Comparison of ENCODE assay signal across 2 cellular contexts in the genomic region with DNA sequence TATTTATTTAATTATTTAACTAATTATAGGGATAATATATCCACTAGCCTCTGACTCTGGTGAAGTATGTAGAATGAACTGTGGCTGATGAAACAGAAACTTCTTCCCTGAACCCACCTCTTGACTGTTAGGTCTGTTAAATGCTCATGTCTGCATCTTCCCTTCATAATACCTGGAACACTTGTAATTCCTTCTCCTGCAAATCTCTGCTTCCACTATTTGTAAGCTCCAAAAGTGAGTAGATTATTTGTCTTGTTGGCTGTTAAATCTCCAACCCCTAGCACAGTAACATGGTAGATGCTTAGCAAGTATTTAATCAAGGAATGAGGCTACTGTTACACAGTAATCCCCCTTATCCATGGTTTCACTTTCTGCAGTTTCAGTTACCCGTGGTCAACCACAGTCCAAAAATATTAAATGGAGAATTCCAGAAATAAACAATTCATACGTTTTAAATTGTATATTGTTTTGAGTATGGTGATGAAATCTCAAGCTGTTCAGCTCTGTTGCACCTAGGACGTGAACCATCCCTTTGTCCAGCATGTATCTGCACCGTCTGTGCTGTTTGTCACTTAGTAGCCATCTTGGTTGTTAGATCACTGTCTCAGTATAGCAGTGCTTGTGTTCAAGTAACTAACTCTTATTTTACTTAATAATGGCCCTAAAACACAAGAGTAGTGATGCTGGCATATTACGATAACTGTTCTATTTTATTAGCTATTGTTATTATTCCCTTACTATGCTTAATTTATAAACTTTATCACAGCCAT.
TF ChIP-seq lines count a peak whose summit lies in the region.

No MANE protein-coding gene starts in this region.

TF ChIP-seq in SK-N-SH, 30 proteins besides CTCF, POLR2A, EP300 and RAD21 (continued from another document):
- TF ChIP-seq, protein P1, sequence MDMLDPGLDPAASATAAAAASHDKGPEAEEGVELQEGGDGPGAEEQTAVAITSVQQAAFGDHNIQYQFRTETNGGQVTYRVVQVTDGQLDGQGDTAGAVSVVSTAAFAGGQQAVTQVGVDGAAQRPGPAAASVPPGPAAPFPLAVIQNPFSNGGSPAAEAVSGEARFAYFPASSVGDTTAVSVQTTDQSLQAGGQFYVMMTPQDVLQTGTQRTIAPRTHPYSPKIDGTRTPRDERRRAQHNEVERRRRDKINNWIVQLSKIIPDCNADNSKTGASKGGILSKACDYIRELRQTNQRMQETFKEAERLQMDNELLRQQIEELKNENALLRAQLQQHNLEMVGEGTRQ (IDR thresholded peaks at IDR 0.05; ENCODE audit: borderline replicate concordance, low read depth, low read length), result no peak
- TF ChIP-seq RFX5 (IDR thresholded peaks at IDR 0.05; ENCODE audit: low read length) (no peak), PBX3 (IDR thresholded peaks at IDR 0.05) (no peak), JUND (IDR thresholded peaks at IDR 0.05) (no peak), TEAD4 (IDR thresholded peaks at IDR 0.05; ENCODE audit: borderline replicate concordance, insufficient read depth) (no peak)
- TF ChIP-seq, protein P2, sequence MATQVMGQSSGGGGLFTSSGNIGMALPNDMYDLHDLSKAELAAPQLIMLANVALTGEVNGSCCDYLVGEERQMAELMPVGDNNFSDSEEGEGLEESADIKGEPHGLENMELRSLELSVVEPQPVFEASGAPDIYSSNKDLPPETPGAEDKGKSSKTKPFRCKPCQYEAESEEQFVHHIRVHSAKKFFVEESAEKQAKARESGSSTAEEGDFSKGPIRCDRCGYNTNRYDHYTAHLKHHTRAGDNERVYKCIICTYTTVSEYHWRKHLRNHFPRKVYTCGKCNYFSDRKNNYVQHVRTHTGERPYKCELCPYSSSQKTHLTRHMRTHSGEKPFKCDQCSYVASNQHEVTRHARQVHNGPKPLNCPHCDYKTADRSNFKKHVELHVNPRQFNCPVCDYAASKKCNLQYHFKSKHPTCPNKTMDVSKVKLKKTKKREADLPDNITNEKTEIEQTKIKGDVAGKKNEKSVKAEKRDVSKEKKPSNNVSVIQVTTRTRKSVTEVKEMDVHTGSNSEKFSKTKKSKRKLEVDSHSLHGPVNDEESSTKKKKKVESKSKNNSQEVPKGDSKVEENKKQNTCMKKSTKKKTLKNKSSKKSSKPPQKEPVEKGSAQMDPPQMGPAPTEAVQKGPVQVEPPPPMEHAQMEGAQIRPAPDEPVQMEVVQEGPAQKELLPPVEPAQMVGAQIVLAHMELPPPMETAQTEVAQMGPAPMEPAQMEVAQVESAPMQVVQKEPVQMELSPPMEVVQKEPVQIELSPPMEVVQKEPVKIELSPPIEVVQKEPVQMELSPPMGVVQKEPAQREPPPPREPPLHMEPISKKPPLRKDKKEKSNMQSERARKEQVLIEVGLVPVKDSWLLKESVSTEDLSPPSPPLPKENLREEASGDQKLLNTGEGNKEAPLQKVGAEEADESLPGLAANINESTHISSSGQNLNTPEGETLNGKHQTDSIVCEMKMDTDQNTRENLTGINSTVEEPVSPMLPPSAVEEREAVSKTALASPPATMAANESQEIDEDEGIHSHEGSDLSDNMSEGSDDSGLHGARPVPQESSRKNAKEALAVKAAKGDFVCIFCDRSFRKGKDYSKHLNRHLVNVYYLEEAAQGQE (IDR thresholded peaks at IDR 0.05; ENCODE audit: low read depth, low read length), result no peak

TF ChIP-seq in SK-N-SH treated with all-trans-retinoic acid at 6 μM for 48 hours, 23 proteins besides CTCF, POLR2A, EP300 and RAD21 (continued from another document):
- TF ChIP-seq TSHZ2 (CRISPR knock-in tag; IDR thresholded peaks at IDR 0.05) (no peak), ZNF8 (CRISPR knock-in tag; IDR thresholded peaks at IDR 0.05) (no peak), GLIS3 (CRISPR knock-in tag; IDR thresholded peaks at IDR 0.05) (no peak), TCF4 (CRISPR knock-in tag; IDR thresholded peaks at IDR 0.05; ENCODE audit: borderline replicate concordance) (no peak), PATZ1 (CRISPR knock-in tag; IDR thresholded peaks at IDR 0.05; ENCODE audit: borderline replicate concordance) (no peak), TOX (CRISPR knock-in tag; IDR thresholded peaks at IDR 0.05; ENCODE audit: borderline replicate concordance) (no peak), ZFP3 (CRISPR knock-in tag; IDR thresholded peaks at IDR 0.05) (no peak), ARNTL (CRISPR knock-in tag; IDR thresholded peaks at IDR 0.05; ENCODE audit: borderline replicate concordance, low read depth) (no peak), PPARA (CRISPR knock-in tag; IDR thresholded peaks at IDR 0.05; ENCODE audit: borderline replicate concordance) (no peak), CSDC2 (CRISPR knock-in tag; IDR thresholded peaks at IDR 0.05) (no peak), OSR1 (CRISPR knock-in tag; IDR thresholded peaks at IDR 0.05) (no peak)
